ENCODE assay signal across 24 cellular contexts in the genomic region with DNA sequence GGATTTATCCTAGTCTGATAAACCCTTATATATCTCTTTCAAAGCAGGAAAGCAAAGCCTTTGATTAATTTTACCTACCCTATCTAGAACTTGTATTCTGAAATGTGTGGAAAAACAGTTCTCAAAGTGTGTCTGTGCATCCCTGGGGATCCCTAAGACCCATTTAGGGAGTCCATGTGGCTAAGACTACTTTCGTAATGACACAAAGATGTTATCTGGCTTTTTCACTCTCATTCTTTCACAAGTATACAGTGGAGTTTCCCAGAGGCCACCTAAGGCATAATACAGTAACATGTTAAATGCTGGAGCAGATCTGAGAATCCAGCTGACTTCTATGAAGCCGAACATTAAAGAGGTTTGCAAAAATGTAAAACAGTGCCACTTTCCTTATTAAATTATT. TPM values are rescaled to one million over a fixed set of nuclear protein-coding genes. Genes with fewer than 3 reads are reported as not detected.
DNase-seq lines count a peak whose midpoint lies in the region; ATAC-seq, FAIRE-seq and TF ChIP-seq lines count a peak whose summit lies in the region.
"Had no signal": no experiment of that assay in that cellular context is flagged by ENCODE, and none has a peak within 500 bp of the region (broad histone marks: within the 10 kb centered on the region; RNA-seq: fewer than 3 reads in every experiment).

No MANE protein-coding gene starts in this region.

- no peaks in the 10 kb centered on the region for H4K20me1 ChIP-seq in GM12878 (ENCODE audit: control insufficient read depth, insufficient read depth)
- H4K20me1 ChIP-seq: BLaER1 treated with 17β-estradiol and CSF1 and Interleukin-3, amounts not matched to agents 10 nM and 100 nM had no signal

- WGBS in GM12878 (ENCODE audit: insufficient coverage, insufficient replicate concordance, low lambda C conversion rate, missing lambda C conversion rate): 0% methylated on average over 2 of the region's 2 CpGs

- peak; percentile 57 to 83 for ATAC-seq in activated T-cell treated with anti-CD3 and anti-CD28 coated beads, Interleukin-2, amount 50 U/mL, for 72 hours (replicated peaks in 1 of 2)
- ATAC-seq in HG02884 (IDR thresholded peaks at IDR 0.05; ENCODE audit: unreplicated experiment): peak; percentile 83
- peak; percentile 47; the same call in 2 of the 3 replicates for ATAC-seq in GM12878
- peak; percentile 59 for ATAC-seq in stimulated activated naive CD8-positive, alpha-beta T cell treated with anti-CD3 and anti-CD28 coated beads, Interleukin-15, Interleukin-2, amounts not matched to agents 100 U/mL and 50 U/mL, for 24 hours
- ATAC-seq: PC-3 had no signal

- H3K9me3 Mint-ChIP-seq in activated T-cell treated with anti-CD3 and anti-CD28 coated beads, Interleukin-2, amount 50 U/mL, for 72 hours: peaks cover 0 to 3% of the 10 kb centered on the region in 2 donors
- H3K9me3 Mint-ChIP-seq: HFFc6 had no signal

- no peak overlapping the region for H3K27ac Mint-ChIP-seq in activated T-cell treated with anti-CD3 and anti-CD28 coated beads, Interleukin-2, amount 50 U/mL, for 72 hours
- H3K27ac Mint-ChIP-seq: CD8-positive, alpha-beta memory T cell; HFFc6 had no signal

- in situ Hi-C loops in GM12878 (cut with MboI): no loop called here

- intact Hi-C loops in GM12878 (cut with micrococcal nuclease; ENCODE audit: unreplicated experiment): no loop called here

- peaks cover 27% of the 10 kb centered on the region for H3K4me1 Mint-ChIP-seq in activated T-cell treated with anti-CD3 and anti-CD28 coated beads, Interleukin-2, amount 50 U/mL, for 72 hours (ENCODE audit: low read depth)

- no peaks in the 10 kb centered on the region; the same call in 1 of the 3 replicates for H3K9me3 ChIP-seq in GM12878 (replicated peaks; ENCODE audit: control insufficient read depth, insufficient read depth, low read length)
- H3K9me3 ChIP-seq: SJSA1 had no signal

- no peak for TF ChIP-seq CTCF in GM12878 (IDR thresholded peaks at IDR 0.05 in 2 of 3, conservative IDR thresholded peaks at IDR 0.05 in 1 of 3; ENCODE audit: control insufficient read depth in 2 of 3, extremely low read depth in 1 of 3, insufficient read depth in 1 of 3, low read depth in 3 of 3, low read length in 3 of 3)

- no peak for FAIRE-seq in GM12878 (lab: Jason Lieb, UNC)
- FAIRE-seq: A204.1, G401.6, GM12891, H54 had no signal

- SMC1A ChIA-PET in GM12878 (lab: Charles Lee; ENCODE audit: uncharacterized antibody, unreplicated experiment): no interaction called here

- RAD21 ChIA-PET in GM12878 (lab: Charles Lee; ENCODE audit: unreplicated experiment): no interaction called here

- no peak overlapping the region for H3K4me3 ChIP-seq in GM12878
- H3K4me3 ChIP-seq: BLaER1 treated with 17β-estradiol and CSF1 and Interleukin-3, amounts not matched to agents 10 nM and 100 nM; SJSA1 had no signal

- TF ChIP-seq RAD21 in GM12878 (IDR thresholded peaks at IDR 0.05; ENCODE audit: insufficient read depth, low read depth, low read length): no peak

- no peak overlapping the region for H3K27ac ChIP-seq in GM12878 (ENCODE audit: control insufficient read depth, insufficient read depth)
- H3K27ac ChIP-seq: SJSA1 had no signal

- H2AFZ ChIP-seq in GM12878 (ENCODE audit: control insufficient read depth, low read depth, low read length): no peak overlapping the region

- no peak for TF ChIP-seq EP300 in GM12878 (IDR thresholded peaks at IDR 0.05; ENCODE audit: borderline replicate concordance in 1 of 2, control insufficient read depth in 1 of 2, low read depth in 2 of 2, low read length in 2 of 2)

- no peaks in the 10 kb centered on the region for H3K79me2 ChIP-seq in GM12878 (ENCODE audit: control insufficient read depth, insufficient read depth, low read length)

- H3K27me3 ChIP-seq in GM12878 (replicated peaks in 1 of 2; ENCODE audit: control insufficient read depth in 2 of 2, insufficient read depth in 2 of 2, low read length in 1 of 2): peaks cover 0 to 3% of the 10 kb centered on the region in 2 experiments; a peak in 2 of 4 replicates
- H3K27me3 ChIP-seq: BLaER1 treated with 17β-estradiol and CSF1 and Interleukin-3, amounts not matched to agents 10 nM and 100 nM; SJSA1 had no signal

- no TSS peak for BruUV-seq in GM12878 (replicated peaks; lab: Mats Ljungman, UMichigan)

- H3K9ac ChIP-seq in GM12878 (ENCODE audit: control insufficient read depth, insufficient read depth, low read length): no peak overlapping the region
- H3K9ac ChIP-seq: BLaER1 treated with 17β-estradiol and CSF1 and Interleukin-3, amounts not matched to agents 10 nM and 100 nM had no signal

- no peak for TF ChIP-seq POLR2A in GM12878 (IDR thresholded peaks at IDR 0.05; ENCODE audit: low read depth, low read length)

- CTCF ChIA-PET in GM12878 (lab: Yijun Ruan, JAX): interaction anchor here (0.9 kb wide), 1 partner anchor 18 kb away, joined by 3 read pairs; no protein-coding TSS in a partner anchor

- peaks cover 8% of the 10 kb centered on the region for H3K27me3 Mint-ChIP-seq in activated T-cell treated with anti-CD3 and anti-CD28 coated beads, Interleukin-2, amount 50 U/mL, for 72 hours (ENCODE audit: low read depth)
- H3K27me3 Mint-ChIP-seq: CD8-positive, alpha-beta memory T cell had no signal

- H3K36me3 Mint-ChIP-seq in activated T-cell treated with anti-CD3 and anti-CD28 coated beads, Interleukin-2, amount 50 U/mL, for 72 hours (ENCODE audit: insufficient read depth in 2 of 2): peaks cover 2 to 6% of the 10 kb centered on the region in 2 donors

- H3K4me1 ChIP-seq in GM12878 (ENCODE audit: control insufficient read depth, insufficient read depth, low read length): no peaks in the 10 kb centered on the region
- H3K4me1 ChIP-seq: SJSA1 had no signal

- no peak overlapping the region for H3K4me2 ChIP-seq in GM12878 (ENCODE audit: control insufficient read depth, insufficient read depth)

- POLR2A ChIA-PET in GM12878 (lab: Charles Lee): no interaction called here

- H3K4me3 Mint-ChIP-seq in activated T-cell treated with anti-CD3 and anti-CD28 coated beads, Interleukin-2, amount 50 U/mL, for 72 hours: no peak overlapping the region
- H3K4me3 Mint-ChIP-seq: CD8-positive, alpha-beta memory T cell; HFFc6 had no signal

- no peaks in the 10 kb centered on the region for H3K36me3 ChIP-seq in GM12878 (ENCODE audit: control insufficient read depth in 2 of 2, insufficient read depth in 2 of 2, low read length in 1 of 2)
- H3K36me3 ChIP-seq: SJSA1 had no signal

- DNase-seq in activated T-cell treated with anti-CD3 and anti-CD28 coated beads, Interleukin-2, amount 50 U/mL, for 72 hours: no peak
- no peak for DNase-seq in activated T-cell treated with anti-CD3 and anti-CD28 coated beads, Interleukin-2, amount 50 U/mL, for 48 hours
- no peak for DNase-seq in GM12878 (ENCODE audit: low read depth, low spot score)
- DNase-seq in stimulated activated naive CD8-positive, alpha-beta T cell treated with anti-CD3 and anti-CD28 coated beads, Interleukin-15, Interleukin-2, amounts not matched to agents 100 U/mL and 50 U/mL, for 24 hours: no peak
- DNase-seq in NAMALWA (ENCODE audit: low spot score): no peak
- no peak for DNase-seq in SIG-M5 (lab: John Stamatoyannopoulos, UW)
- no peak for DNase-seq in GM19238 (ENCODE audit: insufficient read length, low spot score)
- DNase-seq: CD8-positive, alpha-beta memory T cell; DND-41; HFFc6; KBM-7; MV-4-11; NCI-H1436; NCI-H2029; NCI-H774; PC-3 had no signal

TF ChIP-seq in GM12878, 131 proteins besides CTCF, POLR2A, EP300 and RAD21 (continues in another document):
- TF ChIP-seq MEF2B (IDR thresholded peaks at IDR 0.05; ENCODE audit: partially characterized antibody, poor library complexity, severe bottlenecking) (peak; percentile 73), RUNX3 (IDR thresholded peaks at IDR 0.05; ENCODE audit: low read length) (peak; percentile 33; the same call in 1 of the 2 replicates)

RNA-seq across cellular contexts. Expression of a gene that starts 54.3 kb away (rescaled TPM):
- total RNA-seq in activated T-cell treated with anti-CD3 and anti-CD28 coated beads, Interleukin-2, amount 50 U/mL, for 72 hours: under 1 TPM; 0.19 to 0.26 TPM
- not detected in 2 replicates for total RNA-seq in GM12878 (2013; cell fraction: nucleolus; rRNA removed)
- total RNA-seq in GM12878 (2014; rRNA removed) (not detected in 2 replicates), GM12878 (2014; rRNA removed; fragmentation: Illumina TruSeq; extraction: Trizol) (under 0.01 TPM in 1 of 2 replicates, not detected in the other), GM12878 (2021) (not detected in 2 replicates)
- not detected for polyA plus RNA-seq in GM12878 (2011; ENCODE audit: low read depth)
- polyA plus RNA-seq in GM12878 (2011; rRNA removed) (0.03 TPM in 1 of 2 replicates, not detected in the other), GM12878 (2014; fragmentation: Illumina TruSeq; extraction: Trizol) (0.03 TPM in 1 of 2 replicates, not detected in the other), GM12878 (2014; fragmentation: Nextera tagmentation; extraction: Ambion mirVana) (not detected), GM12878 (2014; rRNA removed) (not detected in 2 replicates), GM12878 (2016; fragmentation: Nextera tagmentation; extraction: Ambion mirVana) (not detected)
- polyA plus RNA-seq in GM12878 (2011; cell fraction: cytosol; rRNA removed): 0.01 and 0.02 TPM in 2 replicates
- 0.01 and 0.04 TPM in 2 replicates for polyA plus RNA-seq in GM12878 (2011; cell fraction: nucleus; rRNA removed)
- not detected in 2 replicates for polyA plus RNA-seq in GM12878 (2012)
- polyA minus RNA-seq in GM12878 (2011; rRNA and poly(A)+ RNA removed): under 0.01 and 0.10 TPM in 2 replicates
- polyA minus RNA-seq in GM12878 (2011; cell fraction: cytosol; rRNA and poly(A)+ RNA removed): not detected in 2 replicates
- polyA minus RNA-seq in GM12878 (2011; cell fraction: nucleus; rRNA and poly(A)+ RNA removed): 0.10 TPM in 1 of 2 replicates, not detected in the other
- total RNA-seq: NCI-H460, SJSA1 had no signal
- polyA plus RNA-seq: CD8-positive, alpha-beta memory T cell had no signal
